7 cellular contexts compared by ENCODE assay signal in genomic region chr13:99410646-99411475, GRCh38.
DNase-seq lines count a peak whose midpoint lies in the region; ATAC-seq and TF ChIP-seq lines count a peak whose summit lies in the region.
"Not testable (repeated sequence)": the region's sequence is repeated elsewhere in the genome, so short reads cannot be mapped to it uniquely, and the experiment has no call there.

No MANE protein-coding gene starts in this region.

- not testable (repeated sequence) for H2BK20ac ChIP-seq in H9 (ENCODE audit: low read depth, low read length, poor library complexity, severe bottlenecking)

- not testable (repeated sequence) for H3K4me3 Mint-ChIP-seq in H9; dendritic cell treated with granulocyte-macrophage colony-stimulating factor and Interleukin-4, amounts not matched to agents 40 ng/mL and 50 ng/mL, for 4 days; stimulated activated memory B cell treated with anti-CD40 and anti-IgM and Interleukin-4, amounts not matched to agents 10 μg/mL and 1 μg/mL and 100 μg/mL, for 72 hours

- not testable (repeated sequence) for H3K18ac ChIP-seq in H9 (ENCODE audit: insufficient read length, low read depth, low read length)

- not testable (repeated sequence) for H4K8ac ChIP-seq in H9 (replicated peaks; ENCODE audit: insufficient read length, low read depth, low read length)

- not testable (repeated sequence) for H2BK12ac ChIP-seq in H9 (ENCODE audit: insufficient read length, low read depth, low read length)

- H3K4me1 Mint-ChIP-seq in H9, result peaks cover 11 to 15% of the 10 kb centered on the region in 2 experiments
- H3K4me1 Mint-ChIP-seq in dendritic cell treated with granulocyte-macrophage colony-stimulating factor and Interleukin-4, amounts not matched to agents 40 ng/mL and 50 ng/mL, for 4 days (ENCODE audit: low read depth), result peaks cover 47% of the 10 kb centered on the region
- peaks cover 26% of the 10 kb centered on the region for H3K4me1 Mint-ChIP-seq in stimulated activated memory B cell treated with anti-CD40 and anti-IgM and Interleukin-4, amounts not matched to agents 10 μg/mL and 1 μg/mL and 100 μg/mL, for 72 hours

- not testable (repeated sequence) for H3K79me1 ChIP-seq in H9 (ENCODE audit: insufficient read depth, low read depth, low read length, poor library complexity, severe bottlenecking)

- not testable (repeated sequence) for H3K9ac ChIP-seq in H9 (ENCODE audit: extremely low read depth, insufficient read length, low read length)

- H2AK5ac ChIP-seq in H9 (ENCODE audit: insufficient read length, low read length), result not testable (repeated sequence)

- H3K23ac ChIP-seq in H9 (ENCODE audit: insufficient read length, low read depth, low read length), result not testable (repeated sequence)

- H3K36me3 Mint-ChIP-seq in H9 (ENCODE audit: insufficient read depth in 1 of 3, low read depth in 3 of 3); dendritic cell treated with granulocyte-macrophage colony-stimulating factor and Interleukin-4, amounts not matched to agents 40 ng/mL and 50 ng/mL, for 4 days (ENCODE audit: low read depth); stimulated activated memory B cell treated with anti-CD40 and anti-IgM and Interleukin-4, amounts not matched to agents 10 μg/mL and 1 μg/mL and 100 μg/mL, for 72 hours: not testable (repeated sequence)

- not testable (repeated sequence) for H3K9me3 Mint-ChIP-seq in H9; dendritic cell treated with granulocyte-macrophage colony-stimulating factor and Interleukin-4, amounts not matched to agents 40 ng/mL and 50 ng/mL, for 4 days; stimulated activated memory B cell treated with anti-CD40 and anti-IgM and Interleukin-4, amounts not matched to agents 10 μg/mL and 1 μg/mL and 100 μg/mL, for 72 hours

- H3K27me3 ChIP-seq in H9 (ENCODE audit: insufficient read depth, low read length); MG63: not testable (repeated sequence)

- not testable (repeated sequence) for TF ChIP-seq CTCF in H9 (conservative IDR thresholded peaks at IDR 0.05)

- H4K20me1 ChIP-seq in H9 (ENCODE audit: control insufficient read depth, insufficient read depth, insufficient read length), result not testable (repeated sequence)

- not testable (repeated sequence) for H3K56ac ChIP-seq in H9 (ENCODE audit: insufficient read length, low read depth, low read length)

- H3K14ac ChIP-seq in H9 (ENCODE audit: insufficient read depth, low read length), result not testable (repeated sequence)

- ATAC-seq in GM18498 (IDR thresholded peaks at IDR 0.05; ENCODE audit: unreplicated experiment) (peak; percentile 49), GM19351 (IDR thresholded peaks at IDR 0.05; ENCODE audit: unreplicated experiment) (peak; percentile 53)
- ATAC-seq in stimulated activated memory B cell treated with anti-CD40 and anti-IgM and Interleukin-4, amounts not matched to agents 10 μg/mL and 1 μg/mL and 100 μg/mL, for 72 hours, result peak; percentile 45

- not testable (repeated sequence) for H4K5ac ChIP-seq in H9 (ENCODE audit: insufficient read length, low read depth, low read length)

- H3K27me3 Mint-ChIP-seq in H9 (ENCODE audit: low read depth), result peaks cover 12% of the 10 kb centered on the region
- H3K27me3 Mint-ChIP-seq in dendritic cell treated with granulocyte-macrophage colony-stimulating factor and Interleukin-4, amounts not matched to agents 40 ng/mL and 50 ng/mL, for 4 days; stimulated activated memory B cell treated with anti-CD40 and anti-IgM and Interleukin-4, amounts not matched to agents 10 μg/mL and 1 μg/mL and 100 μg/mL, for 72 hours: not testable (repeated sequence)

- H4K91ac ChIP-seq in H9 (ENCODE audit: insufficient read length, low read depth, low read length), result not testable (repeated sequence)

- H2AFZ ChIP-seq in H9 (ENCODE audit: low read length), result not testable (repeated sequence)

- not testable (repeated sequence) for H3K23me2 ChIP-seq in H9 (ENCODE audit: insufficient read length, low read depth, low read length, poor library complexity, severe bottlenecking)

- not testable (repeated sequence) for H3K79me2 ChIP-seq in H9 (ENCODE audit: insufficient read depth, low read length)

- H2BK5ac ChIP-seq in H9 (ENCODE audit: insufficient read length, low read length), result not testable (repeated sequence)

- not testable (repeated sequence) for DNase-seq in H9
- peak; percentile 26 for DNase-seq in MG63
- peak; percentile 14 for DNase-seq in activated effector memory CD4-positive, alpha-beta T cell treated with anti-CD3 and anti-CD28 coated beads, Interleukin-2, amount 50 U/mL, for 16 hours

- not testable (repeated sequence) for H3K4me2 ChIP-seq in H9 (ENCODE audit: insufficient read depth, insufficient read length, low read length)

- intact Hi-C loops in dendritic cell treated with granulocyte-macrophage colony-stimulating factor and Interleukin-4, amounts not matched to agents 40 ng/mL and 50 ng/mL, for 4 days (cut with micrococcal nuclease), result not testable (repeated sequence)

- H3K4ac ChIP-seq in H9 (ENCODE audit: low read depth, low read length), result not testable (repeated sequence)

- H3K9me3 ChIP-seq in H9 (ENCODE audit: control insufficient read depth, low read depth, low read length); MG63: not testable (repeated sequence)

- H3K27ac Mint-ChIP-seq in H9, result peak overlapping the region in 2 of 3 experiments; percentile 36 to 57; a peak in 2 of 7 replicates
- H3K27ac Mint-ChIP-seq in dendritic cell treated with granulocyte-macrophage colony-stimulating factor and Interleukin-4, amounts not matched to agents 40 ng/mL and 50 ng/mL, for 4 days, result peak overlapping the region; percentile 58
- H3K27ac Mint-ChIP-seq in stimulated activated memory B cell treated with anti-CD40 and anti-IgM and Interleukin-4, amounts not matched to agents 10 μg/mL and 1 μg/mL and 100 μg/mL, for 72 hours, result peak overlapping the region; percentile 14

- not testable (repeated sequence) for H3K27ac ChIP-seq in H9 (ENCODE audit: insufficient read length, low read depth, low read length)

- H2BK120ac ChIP-seq in H9 (ENCODE audit: low read depth, low read length, poor library complexity, severe bottlenecking), result not testable (repeated sequence)

- H3K4me1 ChIP-seq in H9 (ENCODE audit: insufficient read depth, low read length), result not testable (repeated sequence)

- no CpG with 5 or more reads among the region's 13 CpGs for WGBS in H9 (ENCODE audit: extremely low coverage, insufficient read length, low lambda C conversion rate)

- H3K4me3 ChIP-seq in MG63, result not testable (repeated sequence)

- H3K36me3 ChIP-seq in MG63, result not testable (repeated sequence)

- not testable (repeated sequence) for H2BK15ac ChIP-seq in H9 (ENCODE audit: low read depth, low read length)

- H3T11ph ChIP-seq in H9 (ENCODE audit: low read length), result not testable (repeated sequence)
